ENCODE assay signal across 12 cellular contexts in genomic region chr2:69790601-69790959, GRCh38. TPM values are rescaled to one million over a fixed set of nuclear protein-coding genes. Genes with fewer than 3 reads are reported as not detected.
DNase-seq lines count a peak whose midpoint lies in the region; ATAC-seq and TF ChIP-seq lines count a peak whose summit lies in the region.
"Had no signal": no experiment of that assay in that cellular context is flagged by ENCODE, and none has a peak within 500 bp of the region (broad histone marks: within the 10 kb centered on the region; RNA-seq: fewer than 3 reads in every experiment).

No MANE protein-coding gene starts in this region.

- no peaks in the 10 kb centered on the region; the same call in 1 of the 2 replicates for H3K36me3 ChIP-seq in GM06990 (ENCODE audit: control insufficient read depth, insufficient read depth, low read length)
- peaks cover 44% of the 10 kb centered on the region for H3K36me3 ChIP-seq in lower lobe of right lung
- no peaks in the 10 kb centered on the region for H3K36me3 ChIP-seq in smooth muscle cell (ENCODE audit: low read depth)

- H3K4me1 ChIP-seq in lower lobe of right lung = peaks cover 24% of the 10 kb centered on the region
- peaks cover 26% of the 10 kb centered on the region for H3K4me1 ChIP-seq in smooth muscle cell (ENCODE audit: low read depth)

- DNase-seq in GM06990 (ENCODE audit: extremely low read depth, insufficient read length) = no peak
- no peak for DNase-seq in WTC11 (ENCODE audit: low spot score)
- DNase-seq in lower lobe of right lung = no peak
- no peak for DNase-seq in smooth muscle cell (lab: John Stamatoyannopoulos, UW; ENCODE audit: unreplicated experiment)
- DNase-seq in activated naive CD4-positive, alpha-beta T cell treated with Interleukin-2 at 50 U/mL for 16 hours = no peak
- DNase-seq in activated CD4-positive, alpha-beta T cell treated with anti-CD3 and anti-CD28 coated beads for 4 hours = no peak
- DNase-seq in substantia nigra (lab: John Stamatoyannopoulos, UW) = no peak
- no peak for DNase-seq in T-cell
- DNase-seq: activated T-cell treated with anti-CD3 and anti-CD28 coated beads, Interleukin-2, amount 50 U/mL, for 24 hours; NCI-H1436 treated with DMSO at 0.1 percent for 48 hours; stimulated activated CD4-positive, alpha-beta T cell treated with anti-CD3 and anti-CD28 coated beads, Interleukin-1b, Interleukin-23, amount 100 ng/mL, for 48 hours had no signal

- peak; percentile 18; the same call in 1 of the 2 replicates for ATAC-seq in WTC11
- no peak for ATAC-seq in lower lobe of right lung
- no peak for ATAC-seq in T-cell (replicated peaks in 1 of 4)

- TF ChIP-seq CTCF in GM06990 (IDR thresholded peaks at IDR 0.05; ENCODE audit: insufficient read depth, low read length, poor library complexity, severe bottlenecking) = no peak
- TF ChIP-seq CTCF in WTC11 (IDR thresholded peaks at IDR 0.05) = no peak
- TF ChIP-seq CTCF in lower lobe of right lung (IDR thresholded peaks at IDR 0.05) = no peak
- TF ChIP-seq CTCF in smooth muscle cell (IDR thresholded peaks at IDR 0.05; ENCODE audit: borderline replicate concordance, insufficient read depth, poor library complexity, severe bottlenecking) = no peak

- H3K27me3 ChIP-seq in GM06990 (replicated peaks; ENCODE audit: control insufficient read depth, insufficient read depth, low read length) = no peaks in the 10 kb centered on the region
- H3K27me3 ChIP-seq in lower lobe of right lung (ENCODE audit: low read depth) = no peaks in the 10 kb centered on the region
- H3K27me3 ChIP-seq in smooth muscle cell (ENCODE audit: low read depth) = no peaks in the 10 kb centered on the region

- peak overlapping the region; percentile 93 for H3K9ac ChIP-seq in smooth muscle cell (ENCODE audit: low read depth)

- intact Hi-C loops in lower lobe of right lung (cut with DNase I) = no loop called here

- H3K4me2 ChIP-seq in smooth muscle cell = peak overlapping the region; percentile 74

- peak overlapping the region; percentile 37 for H3K27ac ChIP-seq in lower lobe of right lung
- H3K27ac ChIP-seq in smooth muscle cell (ENCODE audit: low read depth) = peak overlapping the region; percentile 99
- no peak overlapping the region for H3K27ac ChIP-seq in substantia nigra (ENCODE audit: low read depth, low read length, poor library complexity, severe bottlenecking)
- H3K27ac ChIP-seq: VCaP had no signal

- H3K36me3 Mint-ChIP-seq in WTC11 = no peaks in the 10 kb centered on the region
- peaks cover 25% of the 10 kb centered on the region for H3K36me3 Mint-ChIP-seq in T-cell

- H3K9me3 Mint-ChIP-seq in WTC11 (no peaks in the 10 kb centered on the region), T-cell (no peaks in the 10 kb centered on the region)
- H3K9me3 Mint-ChIP-seq: activated T-cell treated with anti-CD3 and anti-CD28 coated beads, Interleukin-2, amount 50 U/mL, for 24 hours had no signal

- H3K4me1 Mint-ChIP-seq in WTC11 (peaks cover 18% of the 10 kb centered on the region), T-cell (peaks cover 7 to 14% (median 14%) of the 10 kb centered on the region in 3 donors)

- POLR2A ChIA-PET in WTC11 (lab: Charles Lee) (no interaction called here), T-cell (lab: Charles Lee) (interaction anchor here in 1 of 2 donors (0.6 kb wide), 1 partner anchor 11 kb away, joined by 11 read pairs; no protein-coding TSS in a partner anchor)

- no peak overlapping the region for H3K27ac Mint-ChIP-seq in WTC11
- H3K27ac Mint-ChIP-seq in T-cell = no peak overlapping the region

- H3F3A ChIP-seq in smooth muscle cell (ENCODE audit: low read depth) = peaks cover 11% of the 10 kb centered on the region

- no peaks in the 10 kb centered on the region for H3K27me3 Mint-ChIP-seq in WTC11 (ENCODE audit: low read depth)
- no peaks in the 10 kb centered on the region for H3K27me3 Mint-ChIP-seq in T-cell
- H3K27me3 Mint-ChIP-seq: activated T-cell treated with anti-CD3 and anti-CD28 coated beads, Interleukin-2, amount 50 U/mL, for 24 hours had no signal

- H4K20me1 ChIP-seq in smooth muscle cell (ENCODE audit: low read depth) = no peaks in the 10 kb centered on the region

- no peak overlapping the region for H2AFZ ChIP-seq in smooth muscle cell (ENCODE audit: low read depth)

- peak overlapping the region; percentile 36; the same call in 1 of the 2 replicates for H3K4me3 ChIP-seq in GM06990 (replicated peaks; ENCODE audit: low read depth, low read length)
- H3K4me3 ChIP-seq in lower lobe of right lung = no peak overlapping the region
- no peak overlapping the region for H3K4me3 ChIP-seq in smooth muscle cell

- WGBS in smooth muscle cell (ENCODE audit: low lambda C conversion rate) = 90% methylated on average over 1 of the region's 1 CpG

- CTCF ChIA-PET in WTC11 (lab: Charles Lee) (interaction anchor here (1.0 to 3.8 kb wide), 6 partner anchors 10 to 74 kb away, joined by 3 to 36 read pairs (median 4); partner anchors contain the start of gene ANXA4), T-cell (lab: Charles Lee) (interaction anchor here in 1 of 2 donors (2.1 kb wide), 1 partner anchor 28 kb away, joined by 4 read pairs; no protein-coding TSS in a partner anchor)

- H3K9me3 ChIP-seq in lower lobe of right lung = no peaks in the 10 kb centered on the region
- H3K9me3 ChIP-seq in smooth muscle cell (replicated peaks; ENCODE audit: low read depth) = no peaks in the 10 kb centered on the region

- H3K4me3 Mint-ChIP-seq in WTC11 (no peak overlapping the region), T-cell (no peak overlapping the region)

- H3K79me2 ChIP-seq in smooth muscle cell (ENCODE audit: low read depth) = no peaks in the 10 kb centered on the region

TF ChIP-seq in WTC11, 78 proteins besides CTCF, POLR2A, EP300 and RAD21:
- no peak for TF ChIP-seq JAZF1 (CRISPR knock-in tag; IDR thresholded peaks at IDR 0.05)
- no peak for TF ChIP-seq MXD4 (CRISPR knock-in tag; IDR thresholded peaks at IDR 0.05; ENCODE audit: borderline replicate concordance)
- no peak for TF ChIP-seq ZNF671 (CRISPR knock-in tag; IDR thresholded peaks at IDR 0.05)
- no peak for TF ChIP-seq ZNF138 (CRISPR knock-in tag; conservative IDR thresholded peaks at IDR 0.05)
- TF ChIP-seq PREB (CRISPR knock-in tag; IDR thresholded peaks at IDR 0.05; ENCODE audit: borderline replicate concordance) = no peak
- no peak for TF ChIP-seq FOXK1 (CRISPR knock-in tag; IDR thresholded peaks at IDR 0.05)

RNA-seq across cellular contexts. Expression of gene GMCL1, which starts 38.9 kb away (rescaled TPM):
- total RNA-seq in WTC11 (2021) (17.2 to 21.6 TPM (median 20.5 TPM) in 3 replicates), lower lobe of right lung (13.3 TPM), smooth muscle cell (10.4 and 14.7 TPM in 2 replicates), T-cell (10 to 100 TPM; 25.4 to 32.0 (median 27.8) TPM)
- 9.4 and 10.6 TPM in 2 replicates for polyA plus RNA-seq in smooth muscle cell

RNA-seq across cellular contexts. Expression of gene ANXA4, which starts 48.6 kb away (rescaled TPM):
- 9.5 to 13.6 TPM (median 12.3 TPM) in 3 replicates for total RNA-seq in WTC11 (2021)
- total RNA-seq in lower lobe of right lung = 173 TPM
- 13.3 and 14.7 TPM in 2 replicates for total RNA-seq in smooth muscle cell
- polyA plus RNA-seq in smooth muscle cell = 32.8 and 56.6 TPM in 2 replicates
- total RNA-seq in T-cell = 10 to 100 TPM; 10.4 to 27.6 (median 20.0) TPM
